Comparison of ENCODE assay signal across 22 cellular contexts in the genomic region with DNA sequence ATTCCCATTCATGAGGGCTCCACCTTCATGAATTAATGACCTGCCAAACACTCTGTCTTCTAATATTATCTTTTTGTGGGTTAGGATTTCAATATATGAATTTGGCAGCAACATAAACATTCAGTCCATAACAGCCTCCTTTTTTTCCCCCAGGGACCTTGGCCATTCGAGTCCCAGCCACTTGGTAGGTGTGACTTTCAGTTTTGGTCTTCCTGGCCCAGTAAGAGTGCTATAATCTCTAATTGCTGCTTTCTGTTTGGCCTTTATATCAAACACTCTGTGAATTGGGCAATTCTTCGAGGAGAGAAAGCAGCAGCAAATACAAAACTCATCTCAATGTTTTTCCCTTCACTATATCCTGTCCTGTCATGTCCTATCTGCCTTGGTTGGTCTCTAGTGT.
"Had no signal": no experiment of that assay in that cellular context is flagged by ENCODE, and none has a peak within 500 bp of the region (broad histone marks: within the 10 kb centered on the region; RNA-seq: fewer than 3 reads in every experiment).

No MANE protein-coding gene starts in this region.

- H3K36me3 ChIP-seq: colonic mucosa, lower lobe of right lung, spleen, uterus had no signal

- ATAC-seq: activated T-cell treated with anti-CD3 and anti-CD28 coated beads, Interleukin-2, amount 50 U/mL, for 72 hours; effector memory CD8-positive, alpha-beta T cell; esophagus mucosa; lower lobe of right lung; mucosa of descending colon had no signal

- H3K4me1 ChIP-seq: colonic mucosa, lower lobe of right lung, spleen, testis, uterus had no signal

- H3K27me3 ChIP-seq: colonic mucosa, testis had no signal

- H3K4me3 ChIP-seq: colonic mucosa, dorsolateral prefrontal cortex, lower lobe of right lung, mucosa of descending colon, spleen, testis, uterus had no signal

- DNase-seq: activated CD4-positive, alpha-beta memory T cell treated with anti-CD3 and anti-CD28 coated beads for 36 hours; activated CD4-positive, alpha-beta T cell treated with anti-CD3 and anti-CD28 coated beads for 48 hours; activated effector memory CD4-positive, alpha-beta T cell treated with anti-CD3 and anti-CD28 coated beads, Interleukin-2, amount 50 U/mL, for 16 hours; activated naive CD4-positive, alpha-beta T cell treated with anti-CD3 and anti-CD28 coated beads, Interleukin-2, amount 10 ng/mL, durations not matched to agents 7 days and 5 days; activated T-cell treated with anti-CD3 and anti-CD28 coated beads, Interleukin-2, amount 50 U/mL, for 72 hours; amygdala; colonic mucosa; dorsolateral prefrontal cortex; effector memory CD8-positive, alpha-beta T cell; foreskin melanocyte; kidney; lower lobe of right lung; mesendoderm; mucosa of descending colon; posterior cingulate gyrus; spleen; stimulated activated CD4-positive, alpha-beta T cell treated with anti-CD3 and anti-CD28 coated beads, Interleukin-4, amount 100 ng/mL, for 1 hour; stimulated activated naive CD4-positive, alpha-beta T cell; testis; trophoblast cell; uterus had no signal

- H3K9me3 ChIP-seq: colonic mucosa, lower lobe of right lung, mucosa of descending colon, spleen, testis, uterus had no signal
